8 cellular contexts compared by ENCODE assay signal in the genomic region with DNA sequence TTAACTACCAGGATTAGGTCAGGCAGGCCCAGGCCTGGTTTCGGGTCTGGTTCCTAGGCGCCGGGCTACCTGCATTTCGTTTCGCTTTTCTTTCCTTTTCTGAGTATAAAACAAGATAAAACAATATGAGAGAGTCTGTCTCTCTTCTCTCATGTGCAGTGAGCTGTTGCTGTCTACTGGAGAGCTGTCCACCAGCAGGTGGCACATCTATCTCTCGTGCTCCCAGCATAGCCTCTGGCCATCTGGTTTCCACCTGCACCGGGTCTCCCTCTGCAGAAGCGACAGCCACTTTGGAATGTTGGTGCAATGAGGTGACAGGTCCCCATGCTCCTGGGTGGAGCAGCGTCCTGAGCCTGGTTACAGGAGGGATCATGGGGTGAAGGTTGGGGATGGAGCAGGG. TPM values are rescaled to one million over a fixed set of nuclear protein-coding genes. Genes with fewer than 3 reads are reported as not detected.
DNase-seq lines count a peak whose midpoint lies in the region; ATAC-seq and TF ChIP-seq lines count a peak whose summit lies in the region.

No MANE protein-coding gene starts in this region.

- H3K4me2 ChIP-seq in Karpas-422 (ENCODE audit: low read depth, low read length, poor library complexity, severe bottlenecking) (no peak overlapping the region), SU-DHL-6 (ENCODE audit: low read depth, low read length, poor library complexity, severe bottlenecking) (no peak overlapping the region)

- no peaks in the 10 kb centered on the region for H4K20me1 ChIP-seq in Karpas-422 (ENCODE audit: insufficient read depth, low read depth, low read length)
- H4K20me1 ChIP-seq in SU-DHL-6 (ENCODE audit: low read depth, low read length) = no peaks in the 10 kb centered on the region

- H3K4me3 ChIP-seq in Karpas-422 (ENCODE audit: low read length) (no peak overlapping the region), SU-DHL-6 (ENCODE audit: insufficient read depth, low read length, poor library complexity, severe bottlenecking) (no peak overlapping the region), liver (ENCODE audit: low read depth in 1 of 3, low read length in 3 of 3) (no peak overlapping the region), testis (no peak overlapping the region)

- H3K27me3 ChIP-seq in Karpas-422 (ENCODE audit: low read length) = no peaks in the 10 kb centered on the region
- no peaks in the 10 kb centered on the region for H3K27me3 ChIP-seq in SU-DHL-6 (ENCODE audit: low read length)
- H3K27me3 ChIP-seq in liver (ENCODE audit: control insufficient read depth in 4 of 4, insufficient read depth in 4 of 4, low read length in 3 of 4) = no peaks in the 10 kb centered on the region
- no peaks in the 10 kb centered on the region for H3K27me3 ChIP-seq in testis

- H3K9me2 ChIP-seq in Karpas-422 (replicated peaks; ENCODE audit: insufficient read depth, low read length) (no peaks in the 10 kb centered on the region), SU-DHL-6 (replicated peaks; ENCODE audit: insufficient read depth, low read length) (no peaks in the 10 kb centered on the region)

- TF ChIP-seq RAD21 in liver (IDR thresholded peaks at IDR 0.05) = peak; percentile 77 to 84

- H2AFZ ChIP-seq in Karpas-422 (ENCODE audit: low read length) = no peak overlapping the region
- no peak overlapping the region for H2AFZ ChIP-seq in SU-DHL-6 (ENCODE audit: low read depth, low read length, severe bottlenecking)

- no peak for ATAC-seq in HG03521 (IDR thresholded peaks at IDR 0.05; ENCODE audit: unreplicated experiment)

- 10% methylated on average over 9 of the region's 9 CpGs for WGBS in liver
- WGBS in testis, 2 donors = 36 to 43% methylated on average over 9 of the region's 9 CpGs

- H3K27ac ChIP-seq in Karpas-422 (ENCODE audit: low read length) (no peak overlapping the region), SU-DHL-6 (ENCODE audit: low read depth, low read length) (no peak overlapping the region), liver (ENCODE audit: low read depth in 1 of 2, low read length in 2 of 2) (no peak overlapping the region), testis (no peak overlapping the region)

- H3K79me2 ChIP-seq in Karpas-422 (ENCODE audit: low read length) = no peaks in the 10 kb centered on the region
- no peaks in the 10 kb centered on the region for H3K79me2 ChIP-seq in SU-DHL-6 (ENCODE audit: insufficient read depth, low read length)

- H3K4me1 ChIP-seq in Karpas-422 (ENCODE audit: low read length) (no peaks in the 10 kb centered on the region), liver (ENCODE audit: control insufficient read depth in 4 of 4, insufficient read depth in 4 of 4, low read length in 3 of 4) (no peaks in the 10 kb centered on the region), testis (peaks cover 4% of the 10 kb centered on the region)

- H3K9me3 ChIP-seq in Karpas-422 (ENCODE audit: low read length) (no peaks in the 10 kb centered on the region), SU-DHL-6 (ENCODE audit: insufficient read depth, low read length) (no peaks in the 10 kb centered on the region), liver (ENCODE audit: control insufficient read depth in 4 of 4, low read length in 3 of 4) (no peaks in the 10 kb centered on the region), testis (no peaks in the 10 kb centered on the region)

- no peak for TF ChIP-seq POLR2A in testis (IDR thresholded peaks at IDR 0.05)

- peak; percentile 64 for DNase-seq in ELR (ENCODE audit: low read depth)
- DNase-seq in Karpas-422 = peak; percentile 68
- DNase-seq in cerebellum (ENCODE audit: low spot score) = peak; percentile 55
- peak; percentile 82 for DNase-seq in testis
- no peak for DNase-seq in KG1 (lab: John Stamatoyannopoulos, UW)

- H3K9ac ChIP-seq in Karpas-422 (ENCODE audit: low read length) (no peak overlapping the region), SU-DHL-6 (ENCODE audit: low read length) (no peak overlapping the region), liver (ENCODE audit: low read depth in 1 of 2, low read length in 2 of 2) (no peak overlapping the region)

- intact Hi-C loops in testis (cut with DNase I; ENCODE audit: low total_unique reads) = loop anchor here (10.0 kb wide), 1 partner anchor 114 kb away; no protein-coding TSS in a partner anchor

- H3F3A ChIP-seq in SU-DHL-6 (ENCODE audit: insufficient read depth) = no peaks in the 10 kb centered on the region

- H3K36me3 ChIP-seq in Karpas-422 (ENCODE audit: insufficient read depth, low read length) = no peaks in the 10 kb centered on the region
- H3K36me3 ChIP-seq in SU-DHL-6 (ENCODE audit: low read length) = no peaks in the 10 kb centered on the region
- no peaks in the 10 kb centered on the region for H3K36me3 ChIP-seq in liver (ENCODE audit: control insufficient read depth in 4 of 4, insufficient read depth in 3 of 4, low read depth in 1 of 4, low read length in 3 of 4)
- H3K36me3 ChIP-seq in testis (ENCODE audit: low read depth, missing control alignments) = no peaks in the 10 kb centered on the region

- TF ChIP-seq CTCF in SU-DHL-6 (IDR thresholded peaks at IDR 0.05; ENCODE audit: insufficient read depth, low read length, poor library complexity, severe bottlenecking) (peak; percentile 21), liver (IDR thresholded peaks at IDR 0.05; ENCODE audit: low read depth, low read length, missing input control) (peak; percentile 67), testis (IDR thresholded peaks at IDR 0.05) (peak; percentile 58 to 72 (median 71))

TF ChIP-seq in liver, 16 proteins besides CTCF, POLR2A, EP300 and RAD21 (continues in another document):
- TF ChIP-seq REST (IDR thresholded peaks at IDR 0.05) = no peak
- TF ChIP-seq, protein P1, sequence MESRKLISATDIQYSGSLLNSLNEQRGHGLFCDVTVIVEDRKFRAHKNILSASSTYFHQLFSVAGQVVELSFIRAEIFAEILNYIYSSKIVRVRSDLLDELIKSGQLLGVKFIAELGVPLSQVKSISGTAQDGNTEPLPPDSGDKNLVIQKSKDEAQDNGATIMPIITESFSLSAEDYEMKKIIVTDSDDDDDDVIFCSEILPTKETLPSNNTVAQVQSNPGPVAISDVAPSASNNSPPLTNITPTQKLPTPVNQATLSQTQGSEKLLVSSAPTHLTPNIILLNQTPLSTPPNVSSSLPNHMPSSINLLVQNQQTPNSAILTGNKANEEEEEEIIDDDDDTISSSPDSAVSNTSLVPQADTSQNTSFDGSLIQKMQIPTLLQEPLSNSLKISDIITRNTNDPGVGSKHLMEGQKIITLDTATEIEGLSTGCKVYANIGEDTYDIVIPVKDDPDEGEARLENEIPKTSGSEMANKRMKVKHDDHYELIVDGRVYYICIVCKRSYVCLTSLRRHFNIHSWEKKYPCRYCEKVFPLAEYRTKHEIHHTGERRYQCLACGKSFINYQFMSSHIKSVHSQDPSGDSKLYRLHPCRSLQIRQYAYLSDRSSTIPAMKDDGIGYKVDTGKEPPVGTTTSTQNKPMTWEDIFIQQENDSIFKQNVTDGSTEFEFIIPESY (IDR thresholded peaks at IDR 0.05) = no peak
- no peak for TF ChIP-seq HNF4A (conservative IDR thresholded peaks at IDR 0.05)
- TF ChIP-seq SP1 (IDR thresholded peaks at IDR 0.05) = no peak
- no peak for TF ChIP-seq FOXA1 (IDR thresholded peaks at IDR 0.05)
- TF ChIP-seq NR2F2 (IDR thresholded peaks at IDR 0.05) = no peak
- no peak for TF ChIP-seq JUND (IDR thresholded peaks at IDR 0.05)
- TF ChIP-seq GABPA (IDR thresholded peaks at IDR 0.05 in 1 of 2, conservative IDR thresholded peaks at IDR 0.05 in 1 of 2) = no peak
- TF ChIP-seq, protein P2, sequence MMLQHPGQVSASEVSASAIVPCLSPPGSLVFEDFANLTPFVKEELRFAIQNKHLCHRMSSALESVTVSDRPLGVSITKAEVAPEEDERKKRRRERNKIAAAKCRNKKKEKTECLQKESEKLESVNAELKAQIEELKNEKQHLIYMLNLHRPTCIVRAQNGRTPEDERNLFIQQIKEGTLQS (IDR thresholded peaks at IDR 0.05) = no peak
- TF ChIP-seq RXRA (IDR thresholded peaks at IDR 0.05) = no peak
- no peak for TF ChIP-seq HNF4G (IDR thresholded peaks at IDR 0.05)
- TF ChIP-seq TAF1 (conservative IDR thresholded peaks at IDR 0.05) = no peak

RNA-seq across cellular contexts. Expression of gene RIBC2, which starts 27.7 kb away (rescaled TPM):
- total RNA-seq in Karpas-422 (2014; rRNA removed; shearing (Covaris generic); ENCODE audit: low replicate concordance) = not detected in 2 replicates
- total RNA-seq in cerebellum (1.9 TPM), liver (1 to 10 TPM in 1 of 2 donors, not detected in 1; 1.5 TPM), testis (10 to 100 TPM; 20.3 to 38.5 TPM)
- polyA plus RNA-seq in liver (under 1 TPM in 1 of 2 donors, not detected in 1; 0.25 TPM), testis (ENCODE audit: insufficient read depth, low read depth, low replicate concordance) (66.7 TPM)

RNA-seq across cellular contexts. Expression of gene SMC1B, which starts 27.8 kb away (rescaled TPM):
- total RNA-seq in Karpas-422 (2014; rRNA removed; shearing (Covaris generic); ENCODE audit: low replicate concordance) = not detected in 2 replicates
- not detected for total RNA-seq in cerebellum
- under 1 TPM in 1 of 2 donors, not detected in 1; 0.05 TPM for total RNA-seq in liver
- under 1 TPM in 1 of 2 donors, not detected in 1; 0.02 TPM for polyA plus RNA-seq in liver
- total RNA-seq in testis = 10 to 100 TPM; 24.7 to 46.8 TPM
- 10.1 TPM for polyA plus RNA-seq in testis (ENCODE audit: insufficient read depth, low read depth, low replicate concordance)

Comparison
In these comparisons a context has a peak if more than half of its experiments do, and no peak if none do; other contexts are left out.
1. CTCF ChIP-seq: peak in every context shown above with its lines; median percentile 71 in testis; 67 in liver; 21 in SU-DHL-6.
2. RNA of gene SMC1B, which starts 27.8 kb away (total RNA-seq): 24.7 to 46.8 TPM in testis; 0.05 TPM in liver, not detected in Karpas-422 and not detected in cerebellum (single experiment); every median in the first group is over 10 times any median in the second.